ENCODE assay signal across 3 cellular contexts in the genomic region with DNA sequence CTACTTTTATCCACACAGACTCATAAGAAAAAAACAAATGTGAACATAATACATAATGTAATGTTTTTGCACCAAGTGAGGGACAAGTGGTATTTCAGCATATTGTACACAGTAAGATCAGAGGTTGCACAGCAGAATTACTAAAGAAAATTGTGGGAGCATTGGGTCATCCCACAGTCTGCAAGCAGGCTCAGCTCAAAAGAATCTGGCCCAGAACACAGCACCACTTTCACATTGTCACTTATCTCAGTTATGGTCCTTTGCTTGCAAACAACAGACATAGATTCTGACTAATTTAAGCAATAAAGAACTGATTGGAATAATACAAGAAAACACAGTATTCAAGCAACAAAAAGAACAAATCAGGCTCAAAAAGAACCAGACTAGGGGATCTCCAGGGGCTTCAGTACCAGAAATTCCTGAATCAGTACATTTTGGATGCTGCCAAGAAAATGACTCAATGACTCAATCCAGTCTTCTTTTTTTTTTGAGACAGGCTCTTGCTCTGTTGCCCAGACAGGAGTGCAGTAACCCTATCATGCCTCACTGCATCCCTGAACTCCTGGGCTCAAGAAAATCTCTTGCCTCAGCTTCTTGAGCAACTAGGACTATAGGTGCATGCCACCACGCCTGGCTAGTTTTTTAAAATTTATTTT.
A peak's percentile ranks its signal among the peaks of the same experiment; 100 is the strongest.
TF ChIP-seq lines count a peak whose summit lies in the region.

No MANE protein-coding gene starts in this region.

TF ChIP-seq in A549, 52 proteins besides CTCF, POLR2A, EP300 and RAD21 (continued from another document):
- TF ChIP-seq REST (IDR thresholded peaks at IDR 0.05) (no peak), FOSL2 (IDR thresholded peaks at IDR 0.05) (no peak), FOSL2 (CRISPR knock-in tag; IDR thresholded peaks at IDR 0.05) (peak; percentile 11; the same call in 1 of the 2 replicates)

TF ChIP-seq in GM12878, 131 proteins besides CTCF, POLR2A, EP300 and RAD21 (continued from another document):
- 0 out of 2 replicates have a peak, but pooled peaks have one; percentile 18 for TF ChIP-seq ATF2 (IDR thresholded peaks at IDR 0.05; ENCODE audit: low read length)
- TF ChIP-seq SIX5 (IDR thresholded peaks at IDR 0.05; ENCODE audit: low read depth, low read length, severe bottlenecking), result no peak
- 0 out of 2 replicates have a peak, but pooled peaks have one; percentile 33 for TF ChIP-seq NFIC (IDR thresholded peaks at IDR 0.05; ENCODE audit: low read depth, low read length)
- TF ChIP-seq NR2C1 (IDR thresholded peaks at IDR 0.05), result no peak
- peak; percentile 14 for TF ChIP-seq EED (IDR thresholded peaks at IDR 0.05; ENCODE audit: low read depth)
- TF ChIP-seq ATF7 (IDR thresholded peaks at IDR 0.05; ENCODE audit: low read depth), result no peak
- TF ChIP-seq SKIL (IDR thresholded peaks at IDR 0.05; ENCODE audit: low read depth, poor library complexity, severe bottlenecking), result peak; percentile 20

TF ChIP-seq in HEK293T, 16 proteins besides CTCF, POLR2A, EP300 and RAD21 (continued from another document):
- TF ChIP-seq ZNF384 (IDR thresholded peaks at IDR 0.05) (no peak), CTBP1 (IDR thresholded peaks at IDR 0.05; ENCODE audit: borderline replicate concordance) (no peak), FOXK2 (IDR thresholded peaks at IDR 0.05) (no peak), ARNT (IDR thresholded peaks at IDR 0.05) (no peak), FOXA1 (IDR thresholded peaks at IDR 0.05) (no peak), FOXM1 (IDR thresholded peaks at IDR 0.05; ENCODE audit: borderline replicate concordance) (no peak), NFRKB (IDR thresholded peaks at IDR 0.05) (no peak), SP1 (IDR thresholded peaks at IDR 0.05) (no peak), L3MBTL2 (conservative IDR thresholded peaks at IDR 0.05) (no peak), BHLHE40 (IDR thresholded peaks at IDR 0.05; ENCODE audit: borderline replicate concordance) (no peak), PKNOX1 (IDR thresholded peaks at IDR 0.05) (no peak), TARDBP (IDR thresholded peaks at IDR 0.05) (no peak)
TF ChIP-seq in HEK293T: peak in this region for 0.
